ENCODE assay signal across 25 cellular contexts in genomic region chr11:17865765-17866428, GRCh38.
DNase-seq lines count a peak whose midpoint lies in the region; ATAC-seq, FAIRE-seq and TF ChIP-seq lines count a peak whose summit lies in the region.
"Had no signal": no experiment of that assay in that cellular context is flagged by ENCODE, and none has a peak within 500 bp of the region (broad histone marks: within the 10 kb centered on the region; RNA-seq: fewer than 3 reads in every experiment).

No MANE protein-coding gene starts in this region.

- H3K9me3 ChIP-seq in heart left ventricle (peaks cover 0 to 6% (median 0%) of the 10 kb centered on the region in 12 donors), right atrium auricular region (no peaks in the 10 kb centered on the region), RWPE2 (ENCODE audit: severe bottlenecking) (no peaks in the 10 kb centered on the region), HepG2 (ENCODE audit: low read length) (no peaks in the 10 kb centered on the region)
- H3K9me3 ChIP-seq: gastrocnemius medialis, MG63, upper lobe of left lung had no signal

- peaks cover 31 to 40% (median 38%) of the 10 kb centered on the region in 3 donors for H3K36me3 Mint-ChIP-seq in immature natural killer cell

- FAIRE-seq in HepG2 (lab: Jason Lieb, UNC), result no peak
- FAIRE-seq: K562, RCC 7860 had no signal

- TF ChIP-seq CTCF in heart left ventricle (IDR thresholded peaks at IDR 0.05) (no peak), right atrium auricular region (IDR thresholded peaks at IDR 0.05) (no peak), RWPE2 (IDR thresholded peaks at IDR 0.05; ENCODE audit: poor library complexity, severe bottlenecking) (no peak), lower leg skin (IDR thresholded peaks at IDR 0.05) (no peak), HepG2 (CRISPR knock-in tag; IDR thresholded peaks at IDR 0.05) (no peak)

- ATAC-seq in heart left ventricle (peak; percentile 86 to 93 (median 91)), RWPE2 (ENCODE audit: low read depth) (peak; percentile 27; the same call in 1 of the 3 replicates), left ventricle myocardium superior (peak; percentile 94), GM19328 (IDR thresholded peaks at IDR 0.05; ENCODE audit: unreplicated experiment) (no peak), HepG2 (no peak)
- ATAC-seq: activated CD4-positive, alpha-beta T cell treated with anti-CD3 and anti-CD28 coated beads for 36 hours; K562 had no signal

- TF ChIP-seq RAD21 in HepG2 (CRISPR knock-in tag; IDR thresholded peaks at IDR 0.05), result no peak

- BruUV-seq in HepG2 (replicated peaks; lab: Mats Ljungman, UMichigan), result no TSS peak

- CTCF ChIA-PET in HepG2 (lab: Yijun Ruan, JAX; ENCODE audit: low intra/inter-chr PET ratio, low total read pairs), result no interaction called here

- intact Hi-C loops in heart left ventricle (cut with DNase I) (no loop called here), left ventricle myocardium superior (cut with micrococcal nuclease) (no loop called here), lower leg skin (cut with DNase I; ENCODE audit: low total_unique reads) (no loop called here), HepG2 (cut with micrococcal nuclease; ENCODE audit: unreplicated experiment) (no loop called here)

- TF ChIP-seq EP300 in HepG2 (IDR thresholded peaks at IDR 0.05; ENCODE audit: low read depth in 2 of 2, low read length in 2 of 2) (no peak), HepG2 (CRISPR knock-in tag; IDR thresholded peaks at IDR 0.05; ENCODE audit: borderline replicate concordance) (no peak)

- no peak overlapping the region for H3K9ac ChIP-seq in HepG2 (ENCODE audit: insufficient read depth, low read depth, low read length)
- H3K9ac ChIP-seq: BLaER1 treated with 17β-estradiol and CSF1 and Interleukin-3, amounts not matched to agents 10 nM and 100 nM had no signal

- H3K4me3 ChIP-seq in heart left ventricle (no peak overlapping the region), right atrium auricular region (no peak overlapping the region), RWPE2 (ENCODE audit: severe bottlenecking) (no peak overlapping the region), lower leg skin (ENCODE audit: low read depth, poor library complexity, severe bottlenecking) (no peak overlapping the region), HepG2 (replicated peaks in 1 of 3; ENCODE audit: insufficient read depth in 1 of 3, low read depth in 2 of 3, low read length in 3 of 3) (no peak overlapping the region)
- H3K4me3 ChIP-seq: BLaER1 treated with 17β-estradiol and CSF1 and Interleukin-3, amounts not matched to agents 10 nM and 100 nM; gastrocnemius medialis; K562; lung; MG63; upper lobe of left lung had no signal

- H3K36me3 ChIP-seq in heart left ventricle (no peaks in the 10 kb centered on the region), right atrium auricular region (no peaks in the 10 kb centered on the region), RWPE2 (ENCODE audit: low read depth) (no peaks in the 10 kb centered on the region), HepG2 (replicated peaks in 1 of 2; ENCODE audit: control insufficient read depth in 1 of 2, insufficient read depth in 2 of 2, low read length in 2 of 2) (peaks cover 9 to 27% of the 10 kb centered on the region in 2 experiments; a peak in 4 of 5 replicates)
- H3K36me3 ChIP-seq: gastrocnemius medialis, MG63, upper lobe of left lung had no signal

- H3K4me2 ChIP-seq in HepG2 (ENCODE audit: low read depth, low read length), result no peak overlapping the region
- H3K4me2 ChIP-seq: BLaER1 treated with 17β-estradiol and CSF1 and Interleukin-3, amounts not matched to agents 10 nM and 100 nM had no signal

- H3K27ac Mint-ChIP-seq in immature natural killer cell, result no peak overlapping the region
- H3K27ac Mint-ChIP-seq: activated CD4-positive, alpha-beta T cell treated with anti-CD3 and anti-CD28 coated beads for 36 hours; H9; T-helper 1 cell treated with Interleukin-12 subunit alpha and Interleukin-12 subunit beta and Interleukin-4 antibody, amounts not matched to agents 30 μg/mL and 1 μg/mL, for 36 hours had no signal

- TF ChIP-seq POLR2A in heart left ventricle (IDR thresholded peaks at IDR 0.05), result no peak
- no peak for TF ChIP-seq POLR2A in lower leg skin (IDR thresholded peaks at IDR 0.05)
- TF ChIP-seq POLR2A in HepG2 (IDR thresholded peaks at IDR 0.05; ENCODE audit: insufficient read depth in 1 of 2, low read depth in 2 of 2, low read length in 2 of 2), result no peak

- peaks cover 0 to 17% (median 2%) of the 10 kb centered on the region in 12 donors for H3K4me1 ChIP-seq in heart left ventricle
- peaks cover 0 to 9% of the 10 kb centered on the region in 2 donors for H3K4me1 ChIP-seq in right atrium auricular region
- no peaks in the 10 kb centered on the region for H3K4me1 ChIP-seq in RWPE2 (ENCODE audit: insufficient read depth, poor library complexity, severe bottlenecking)
- H3K4me1 ChIP-seq in HepG2 (ENCODE audit: insufficient read depth, low read length), result no peaks in the 10 kb centered on the region
- H3K4me1 ChIP-seq: upper lobe of left lung had no signal

- H3K4me1 Mint-ChIP-seq in immature natural killer cell, result no peaks in the 10 kb centered on the region
- H3K4me1 Mint-ChIP-seq: activated CD4-positive, alpha-beta T cell treated with anti-CD3 and anti-CD28 coated beads for 36 hours had no signal

- in situ Hi-C loops in HepG2 (cut with HindIII; ENCODE audit: extremely low pct_ligation_motif_present, low pct_unique_long_range_greater_than_20kb), result no loop called here

- H4K20me1 ChIP-seq in HepG2 (ENCODE audit: insufficient read depth, low read length), result peaks cover 4% of the 10 kb centered on the region
- H4K20me1 ChIP-seq: BLaER1 treated with 17β-estradiol and CSF1 and Interleukin-3, amounts not matched to agents 10 nM and 100 nM had no signal

- DNase-seq in heart left ventricle (no peak), right atrium auricular region (ENCODE audit: low spot score) (no peak), RWPE2 (ENCODE audit: low spot score) (no peak), left ventricle myocardium superior (no peak), immature natural killer cell (no peak), lower leg skin (ENCODE audit: low spot score in 2 of 2) (no peak), HepG2 (ENCODE audit: low spot score) (no peak)
- DNase-seq: activated CD4-positive, alpha-beta T cell treated with anti-CD3 and anti-CD28 coated beads for 36 hours; activated gamma-delta T cell treated with Interleukin-2 at 50 U/mL for 16 hours; activated T-cell treated with anti-CD3 and anti-CD28 coated beads, Interleukin-2, amount 50 U/mL, for 1 hour; effector CD4-positive, alpha-beta T cell; gastrocnemius medialis; H9; hypothalamus; islet precursor cell; MG63; NCI-H1436; NCI-H526; upper lobe of left lung had no signal

- WGBS in heart left ventricle, 4 donors, result 48 to 56% (median 54%) methylated on average over 3 of the region's 3 CpGs
- 81 to 82% methylated on average over 3 of the region's 3 CpGs for WGBS in lower leg skin, 2 donors
- WGBS in HepG2 (ENCODE audit: low lambda C conversion rate), result 99% methylated on average over 3 of the region's 3 CpGs

- H3K9me3 Mint-ChIP-seq in immature natural killer cell, result peaks cover 0 to 1% (median 0%) of the 10 kb centered on the region in 6 donors

- POLR2A ChIA-PET in HepG2 (lab: Yijun Ruan, JAX), result no interaction called here

- H3K27ac ChIP-seq in heart left ventricle (no peak overlapping the region), right atrium auricular region (no peak overlapping the region), RWPE2 (ENCODE audit: poor library complexity, severe bottlenecking) (no peak overlapping the region), HepG2 (ENCODE audit: extremely low read length, insufficient read depth, low read length) (no peak overlapping the region)
- H3K27ac ChIP-seq: BLaER1 treated with 17β-estradiol and CSF1 and Interleukin-3, amounts not matched to agents 10 nM and 100 nM; gastrocnemius medialis; upper lobe of left lung had no signal

- H3K27me3 Mint-ChIP-seq in immature natural killer cell (ENCODE audit: low read depth in 3 of 3), result peaks cover 0 to under 1% (median 0%) of the 10 kb centered on the region in 3 donors
- H3K27me3 Mint-ChIP-seq: activated CD4-positive, alpha-beta T cell treated with anti-CD3 and anti-CD28 coated beads for 36 hours had no signal

- H3K4me3 Mint-ChIP-seq in immature natural killer cell, result no peak overlapping the region
- H3K4me3 Mint-ChIP-seq: activated CD4-positive, alpha-beta T cell treated with anti-CD3 and anti-CD28 coated beads for 36 hours; H9; T-helper 1 cell treated with Interleukin-12 subunit alpha and Interleukin-12 subunit beta and Interleukin-4 antibody, amounts not matched to agents 30 μg/mL and 1 μg/mL, for 36 hours had no signal

- no peaks in the 10 kb centered on the region for H3K79me2 ChIP-seq in HepG2 (ENCODE audit: insufficient read depth, low read length)

- no peaks in the 10 kb centered on the region for H3K27me3 ChIP-seq in heart left ventricle
- H3K27me3 ChIP-seq in right atrium auricular region, result no peaks in the 10 kb centered on the region
- H3K27me3 ChIP-seq in RWPE2 (ENCODE audit: insufficient read depth, poor library complexity, severe bottlenecking), result no peaks in the 10 kb centered on the region
- H3K27me3 ChIP-seq in HepG2 (ENCODE audit: control insufficient read depth in 1 of 2, insufficient read depth in 2 of 2, low read length in 2 of 2), result no peaks in the 10 kb centered on the region
- H3K27me3 ChIP-seq: BLaER1 treated with 17β-estradiol and CSF1 and Interleukin-3, amounts not matched to agents 10 nM and 100 nM; gastrocnemius medialis; MG63; upper lobe of left lung had no signal

- H2AFZ ChIP-seq in HepG2 (ENCODE audit: low read length), result no peak overlapping the region

TF ChIP-seq in HepG2, 621 proteins besides CTCF, POLR2A, EP300 and RAD21 (continues in another document):
- TF ChIP-seq ZSCAN30 (CRISPR knock-in tag; IDR thresholded peaks at IDR 0.05) (no peak), ATF6 (CRISPR knock-in tag; conservative IDR thresholded peaks at IDR 0.05) (no peak)

Comparison
In these comparisons a context has a peak if more than half of its experiments do, and no peak if none do; other contexts are left out.
1. ATAC-seq: peak in heart left ventricle (4 of 4), RWPE2 (single experiment) and left ventricle myocardium superior (single experiment); none in GM19328 (single experiment) and HepG2 (single experiment).